Comparison of ENCODE assay signal across 8 cellular contexts in genomic region chr11:10366568-10367331, GRCh38.
DNase-seq lines count a peak whose midpoint lies in the region; ATAC-seq and TF ChIP-seq lines count a peak whose summit lies in the region.

No MANE protein-coding gene starts in this region.

- CTCF ChIA-PET in WTC11 (lab: Charles Lee) = interaction anchor here (0.6 to 3.7 kb wide), 51 partner anchors 8 to 1306 kb away, joined by 3 to 149 read pairs (median 4); partner anchors contain the start of genes ADM, AMPD3, CTR9 and IRAG1

- peak overlapping the region; percentile 73 for H3K27ac Mint-ChIP-seq in WTC11
- H3K27ac Mint-ChIP-seq in central memory CD8-positive, alpha-beta T cell (ENCODE audit: low read depth) = no peak overlapping the region

- intact Hi-C loops in left colon (cut with DNase I, micrococcal nuclease) = no loop called here

- peak; percentile 84 for DNase-seq in SIG-M5 treated with dmso at 0.1 percent for 504 hours (lab: John Stamatoyannopoulos, UW; ENCODE audit: unreplicated experiment)
- DNase-seq in SIG-M5 (lab: John Stamatoyannopoulos, UW) = no peak
- peak; percentile 84 for DNase-seq in NCI-H2196 treated with DMSO at 0.1 percent for 48 hours (lab: John Stamatoyannopoulos, UW; ENCODE audit: unreplicated experiment)
- peak; percentile 90 for DNase-seq in WTC11 (ENCODE audit: low spot score)
- DNase-seq in central memory CD8-positive, alpha-beta T cell (ENCODE audit: low spot score in 2 of 2) = peak; percentile 18 to 30
- DNase-seq in left colon = peak; percentile 82 to 85
- DNase-seq in stimulated activated CD4-positive, alpha-beta T cell treated with anti-CD3 and anti-CD28 coated beads, TNF-alpha, amount 100 ng/mL, for 24 hours (ENCODE audit: low read depth in 3 of 3) = peak; percentile 27 to 63 (median 46)

- H3K36me3 Mint-ChIP-seq in WTC11 = peaks cover 13% of the 10 kb centered on the region; the same call in 1 of the 2 replicates
- H3K36me3 Mint-ChIP-seq in central memory CD8-positive, alpha-beta T cell (ENCODE audit: insufficient read depth) = no peaks in the 10 kb centered on the region

- ATAC-seq in HG03066 (IDR thresholded peaks at IDR 0.05; ENCODE audit: low read depth, unreplicated experiment) (peak; percentile 73), WTC11 (peak; percentile 99), left colon (peak; percentile 94)
- ATAC-seq in central memory CD8-positive, alpha-beta T cell (replicated peaks; ENCODE audit: extremely low read depth, poor library complexity, severe bottlenecking) = no peak

- POLR2A ChIA-PET in WTC11 (lab: Charles Lee) = interaction anchor here (0.7 to 2.1 kb wide), 4 partner anchors 14 to 608 kb away, joined by 4 to 15 read pairs (median 10); partner anchors contain the start of gene ADM

- peaks cover 23% of the 10 kb centered on the region for H3K4me1 Mint-ChIP-seq in WTC11
- H3K4me1 Mint-ChIP-seq in central memory CD8-positive, alpha-beta T cell = peaks cover 5% of the 10 kb centered on the region

- peaks cover 25% of the 10 kb centered on the region for H3K9me3 Mint-ChIP-seq in WTC11
- no peaks in the 10 kb centered on the region for H3K9me3 Mint-ChIP-seq in central memory CD8-positive, alpha-beta T cell

- H3K27me3 Mint-ChIP-seq in WTC11 (ENCODE audit: low read depth) = no peaks in the 10 kb centered on the region; the same call in 1 of the 2 replicates
- peaks cover 45% of the 10 kb centered on the region for H3K27me3 Mint-ChIP-seq in central memory CD8-positive, alpha-beta T cell

- TF ChIP-seq CTCF in WTC11 (IDR thresholded peaks at IDR 0.05) = peak; percentile 87

- H3K4me3 Mint-ChIP-seq in WTC11 = no peak overlapping the region
- no peak overlapping the region for H3K4me3 Mint-ChIP-seq in central memory CD8-positive, alpha-beta T cell

TF ChIP-seq in WTC11, 78 proteins besides CTCF, POLR2A, EP300 and RAD21 (continues in another document):
- TF ChIP-seq MAX (CRISPR knock-in tag; IDR thresholded peaks at IDR 0.05) (peak; percentile 93), FOXK1 (CRISPR knock-in tag; IDR thresholded peaks at IDR 0.05) (peak; percentile 73), SP1 (CRISPR knock-in tag; conservative IDR thresholded peaks at IDR 0.05) (peak; percentile 60), FOXP4 (CRISPR knock-in tag; IDR thresholded peaks at IDR 0.05) (0 out of 2 replicates have a peak, but pooled peaks have one; percentile 70), MXD4 (CRISPR knock-in tag; IDR thresholded peaks at IDR 0.05; ENCODE audit: borderline replicate concordance) (no peak), ARID4B (CRISPR knock-in tag; IDR thresholded peaks at IDR 0.05; ENCODE audit: borderline replicate concordance) (no peak), ETV6 (CRISPR knock-in tag; IDR thresholded peaks at IDR 0.05) (peak; percentile 94), ERG (CRISPR knock-in tag; IDR thresholded peaks at IDR 0.05) (peak; percentile 69; the same call in 1 of the 2 replicates), E2F1 (CRISPR knock-in tag; IDR thresholded peaks at IDR 0.05) (0 out of 2 replicates have a peak, but pooled peaks have one; percentile 44), ATF6 (CRISPR knock-in tag; IDR thresholded peaks at IDR 0.05) (no peak), ZNF138 (CRISPR knock-in tag; conservative IDR thresholded peaks at IDR 0.05) (no peak), ZNF423 (CRISPR knock-in tag; IDR thresholded peaks at IDR 0.05) (peak; percentile 47; the same call in 1 of the 2 replicates), TEAD1 (CRISPR knock-in tag; IDR thresholded peaks at IDR 0.05) (peak; percentile 87; the same call in 1 of the 2 replicates), SMAD3 (CRISPR knock-in tag; IDR thresholded peaks at IDR 0.05; ENCODE audit: borderline replicate concordance) (no peak)
